8 cellular contexts compared by ENCODE assay signal in genomic region chr15:91522609-91523332, GRCh38.
A peak's percentile ranks its signal among the peaks of the same experiment; 100 is the strongest.
DNase-seq lines count a peak whose midpoint lies in the region; ATAC-seq and TF ChIP-seq lines count a peak whose summit lies in the region.

No MANE protein-coding gene starts in this region.

- DNase-seq in activated CD8-positive, alpha-beta memory T cell treated with anti-CD3 and anti-CD28 coated beads, Interleukin-2, amount 10 ng/mL, durations not matched to agents 7 days and 5 days: no peak
- DNase-seq in activated CD8-positive, alpha-beta memory T cell treated with anti-CD3 and anti-CD28 coated beads for 24 hours: no peak
- DNase-seq in SK-MEL-5 (ENCODE audit: low read depth, low spot score) (peak; percentile 89), foreskin fibroblast (peak; percentile 11 to 46), stromal cell of bone marrow (ENCODE audit: low read depth) (peak; percentile 80), MG63 (no peak), MV-4-11 (lab: John Stamatoyannopoulos, UW) (no peak)
- DNase-seq in stimulated activated CD4-positive, alpha-beta T cell treated with anti-CD3 and anti-CD28 coated beads, Interleukin-15, amount 100 ng/mL, for 24 hours: no peak

- in situ Hi-C loops in SK-MEL-5 (cut with HindIII; ENCODE audit: low pct_unique_long_range_greater_than_20kb, low sequenced_read_pairs): no loop called here

- H3K27ac Mint-ChIP-seq in activated CD8-positive, alpha-beta memory T cell treated with anti-CD3 and anti-CD28 coated beads, Interleukin-2, amount 10 ng/mL, durations not matched to agents 7 days and 5 days: peak overlapping the region; percentile 63

- H3K27me3 ChIP-seq in MG63: no peaks in the 10 kb centered on the region

- peaks cover 19% of the 10 kb centered on the region for H3K4me1 Mint-ChIP-seq in activated CD8-positive, alpha-beta memory T cell treated with anti-CD3 and anti-CD28 coated beads, Interleukin-2, amount 10 ng/mL, durations not matched to agents 7 days and 5 days

- CTCF ChIA-PET in activated CD8-positive, alpha-beta memory T cell treated with anti-CD3 and anti-CD28 coated beads, Interleukin-2, amount 10 ng/mL, durations not matched to agents 7 days and 5 days (lab: Charles Lee): interaction anchor here (1.4 to 1.5 kb wide), 2 partner anchors 14 to 220 kb away, joined by 3 to 4 read pairs; no protein-coding TSS in a partner anchor

- no peaks in the 10 kb centered on the region for H3K9me3 Mint-ChIP-seq in activated CD8-positive, alpha-beta memory T cell treated with anti-CD3 and anti-CD28 coated beads, Interleukin-2, amount 10 ng/mL, durations not matched to agents 7 days and 5 days (ENCODE audit: low read depth)

- no peak overlapping the region for H3K4me3 Mint-ChIP-seq in activated CD8-positive, alpha-beta memory T cell treated with anti-CD3 and anti-CD28 coated beads, Interleukin-2, amount 10 ng/mL, durations not matched to agents 7 days and 5 days

- peak; percentile 43 for TF ChIP-seq CTCF in foreskin fibroblast (IDR thresholded peaks at IDR 0.05; ENCODE audit: low read depth, low read length)

- H3K36me3 Mint-ChIP-seq in activated CD8-positive, alpha-beta memory T cell treated with anti-CD3 and anti-CD28 coated beads, Interleukin-2, amount 10 ng/mL, durations not matched to agents 7 days and 5 days: no peaks in the 10 kb centered on the region

- no peaks in the 10 kb centered on the region for H3K9me3 ChIP-seq in MG63

- peaks cover 7% of the 10 kb centered on the region for H3K27me3 Mint-ChIP-seq in activated CD8-positive, alpha-beta memory T cell treated with anti-CD3 and anti-CD28 coated beads, Interleukin-2, amount 10 ng/mL, durations not matched to agents 7 days and 5 days

- H3K4me3 ChIP-seq in foreskin fibroblast (ENCODE audit: low read depth in 1 of 2, low read length in 2 of 2) (no peak overlapping the region), MG63 (no peak overlapping the region)

- peak; percentile 47 for ATAC-seq in activated CD8-positive, alpha-beta memory T cell treated with anti-CD3 and anti-CD28 coated beads, Interleukin-2, amount 10 ng/mL, durations not matched to agents 7 days and 5 days

- no peaks in the 10 kb centered on the region for H3K36me3 ChIP-seq in MG63

Comparison
In these comparisons a context has a peak if more than half of its experiments do, and no peak if none do; other contexts are left out.
1. DNase-seq: peak in SK-MEL-5 (single experiment), foreskin fibroblast (2 of 2) and stromal cell of bone marrow (single experiment); none in activated CD8-positive, alpha-beta memory T cell treated with anti-CD3 and anti-CD28 coated beads, Interleukin-2, amount 10 ng/mL, durations not matched to agents 7 days and 5 days (single experiment), activated CD8-positive, alpha-beta memory T cell treated with anti-CD3 and anti-CD28 coated beads for 24 hours (single experiment), MG63 (single experiment), stimulated activated CD4-positive, alpha-beta T cell treated with anti-CD3 and anti-CD28 coated beads, Interleukin-15, amount 100 ng/mL, for 24 hours (single experiment) and MV-4-11 (single experiment).